ENCODE assay signal across 1 cellular context in the genomic region with DNA sequence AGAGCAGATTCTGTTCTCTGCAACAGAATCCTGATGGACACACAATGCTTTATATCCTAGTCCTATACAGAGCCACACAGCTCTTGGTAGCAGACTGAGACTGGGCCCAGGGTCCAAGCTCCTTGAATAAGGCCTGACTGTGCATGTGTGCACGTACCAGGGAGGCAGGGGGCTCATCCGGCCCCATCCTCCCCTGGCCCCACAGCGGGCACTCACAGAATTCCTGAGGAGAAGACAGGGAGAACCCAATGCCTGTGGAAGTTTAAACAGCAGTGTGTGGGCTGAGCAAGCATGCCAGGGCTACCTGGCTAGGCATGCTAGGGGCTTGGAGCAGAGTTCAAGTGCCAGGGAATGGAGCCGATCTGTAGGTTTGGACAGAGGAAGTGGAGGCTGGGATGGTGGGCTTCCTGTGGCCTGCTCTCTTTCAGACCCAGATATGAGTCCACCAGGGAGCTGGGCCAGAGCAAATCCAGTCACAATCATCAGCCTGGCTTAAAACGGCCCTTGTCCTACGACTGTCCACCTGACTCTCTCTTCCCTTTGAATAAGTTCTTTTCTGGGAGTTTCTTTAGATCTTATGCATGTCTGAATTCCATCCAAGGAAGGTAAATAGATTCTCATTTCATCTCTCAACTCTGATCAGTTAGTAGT.
TF ChIP-seq lines count a peak whose summit lies in the region.

No MANE protein-coding gene starts in this region.

TF ChIP-seq in SK-N-SH, 30 proteins besides CTCF, POLR2A, EP300 and RAD21:
- TF ChIP-seq, protein P1, sequence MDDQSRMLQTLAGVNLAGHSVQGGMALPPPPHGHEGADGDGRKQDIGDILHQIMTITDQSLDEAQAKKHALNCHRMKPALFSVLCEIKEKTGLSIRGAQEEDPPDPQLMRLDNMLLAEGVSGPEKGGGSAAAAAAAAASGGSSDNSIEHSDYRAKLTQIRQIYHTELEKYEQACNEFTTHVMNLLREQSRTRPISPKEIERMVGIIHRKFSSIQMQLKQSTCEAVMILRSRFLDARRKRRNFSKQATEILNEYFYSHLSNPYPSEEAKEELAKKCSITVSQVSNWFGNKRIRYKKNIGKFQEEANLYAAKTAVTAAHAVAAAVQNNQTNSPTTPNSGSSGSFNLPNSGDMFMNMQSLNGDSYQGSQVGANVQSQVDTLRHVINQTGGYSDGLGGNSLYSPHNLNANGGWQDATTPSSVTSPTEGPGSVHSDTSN (IDR thresholded peaks at IDR 0.05): no peak
- no peak for TF ChIP-seq GATA2 (CRISPR knock-in tag; IDR thresholded peaks at IDR 0.05)
